21 cellular contexts compared by ENCODE assay signal in the genomic region with DNA sequence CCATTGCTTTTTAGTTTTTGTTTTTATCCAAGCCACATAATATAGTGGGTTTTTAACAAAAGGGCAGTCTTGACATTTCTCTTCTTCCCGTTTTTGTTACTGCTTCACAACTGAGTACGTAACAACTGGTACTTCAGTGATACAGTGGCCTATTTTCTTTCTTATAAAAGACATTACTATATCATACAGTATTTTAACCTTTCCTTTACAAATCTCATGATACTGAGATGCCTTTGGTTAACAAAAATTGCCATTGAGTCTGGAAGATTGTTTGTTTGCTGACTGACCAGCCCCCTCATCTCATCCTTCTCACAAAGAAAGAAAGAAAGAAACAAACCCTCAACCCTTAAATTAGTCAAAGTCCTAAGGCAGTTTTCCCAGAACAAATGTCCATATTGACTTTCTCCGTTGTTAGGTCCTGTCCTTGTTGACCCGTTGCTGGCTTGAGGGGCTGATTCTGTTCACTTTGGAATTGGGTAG.
DNase-seq lines count a peak whose midpoint lies in the region; ATAC-seq lines count a peak whose summit lies in the region.
"Had no signal": no experiment of that assay in that cellular context is flagged by ENCODE, and none has a peak within 500 bp of the region (broad histone marks: within the 10 kb centered on the region; RNA-seq: fewer than 3 reads in every experiment).

No MANE protein-coding gene starts in this region.

- no peaks in the 10 kb centered on the region for H3K4me1 Mint-ChIP-seq in activated T-cell treated with anti-CD3 and anti-CD28 coated beads, Interleukin-2, amount 50 U/mL, for 72 hours (ENCODE audit: low read depth)
- H3K4me1 Mint-ChIP-seq: CD14-positive monocyte; CD4-positive, alpha-beta memory T cell; CD4-positive, CD25-positive, alpha-beta regulatory T cell; CD8-positive, alpha-beta memory T cell had no signal

- H3K36me3 Mint-ChIP-seq in activated T-cell treated with anti-CD3 and anti-CD28 coated beads, Interleukin-2, amount 50 U/mL, for 72 hours (ENCODE audit: insufficient read depth in 2 of 2) = no peaks in the 10 kb centered on the region
- H3K36me3 Mint-ChIP-seq: CD14-positive monocyte; CD4-positive, alpha-beta memory T cell; CD4-positive, CD25-positive, alpha-beta regulatory T cell; CD8-positive, alpha-beta memory T cell had no signal

- no peak overlapping the region for H3K4me3 Mint-ChIP-seq in activated T-cell treated with anti-CD3 and anti-CD28 coated beads, Interleukin-2, amount 50 U/mL, for 72 hours
- H3K4me3 Mint-ChIP-seq: CD14-positive monocyte; CD4-positive, alpha-beta memory T cell; CD4-positive, CD25-positive, alpha-beta regulatory T cell; CD8-positive, alpha-beta memory T cell had no signal

- ATAC-seq in activated T-cell treated with anti-CD3 and anti-CD28 coated beads, Interleukin-2, amount 50 U/mL, for 72 hours (replicated peaks in 1 of 2) = no peak
- ATAC-seq in GM21825 (IDR thresholded peaks at IDR 0.05; ENCODE audit: unreplicated experiment) = no peak
- ATAC-seq: A549, GM12878 had no signal

- no peaks in the 10 kb centered on the region for H3K27me3 Mint-ChIP-seq in activated T-cell treated with anti-CD3 and anti-CD28 coated beads, Interleukin-2, amount 50 U/mL, for 72 hours (ENCODE audit: low read depth)
- H3K27me3 Mint-ChIP-seq: CD8-positive, alpha-beta memory T cell had no signal

- H3K27ac Mint-ChIP-seq in activated T-cell treated with anti-CD3 and anti-CD28 coated beads, Interleukin-2, amount 50 U/mL, for 72 hours = peak overlapping the region; percentile 42
- H3K27ac Mint-ChIP-seq: CD14-positive monocyte; CD4-positive, alpha-beta memory T cell; CD4-positive, CD25-positive, alpha-beta regulatory T cell; CD8-positive, alpha-beta memory T cell had no signal

- DNase-seq in activated T-cell treated with anti-CD3 and anti-CD28 coated beads, Interleukin-2, amount 50 U/mL, for 72 hours = no peak
- no peak for DNase-seq in activated T-cell treated with anti-CD3 and anti-CD28 coated beads for 4 hours
- DNase-seq in foreskin melanocyte = peak; percentile 99
- DNase-seq in AG20443 (ENCODE audit: low spot score) = no peak
- DNase-seq: BE2C; C1 segment of cervical spinal cord; CD4-positive, alpha-beta memory T cell; CD4-positive, CD25-positive, alpha-beta regulatory T cell; CD8-positive, alpha-beta memory T cell; COR-L47; DMS 273 treated with DMSO at 0.1 percent for 48 hours; DMS153; DMS53; DMS79; DND-41; EL; GDM1 had no signal

- H3K9me3 Mint-ChIP-seq in activated T-cell treated with anti-CD3 and anti-CD28 coated beads, Interleukin-2, amount 50 U/mL, for 72 hours = no peaks in the 10 kb centered on the region
- H3K9me3 Mint-ChIP-seq: CD4-positive, CD25-positive, alpha-beta regulatory T cell had no signal
